ENCODE assay signal across 1 cellular context in the genomic region with DNA sequence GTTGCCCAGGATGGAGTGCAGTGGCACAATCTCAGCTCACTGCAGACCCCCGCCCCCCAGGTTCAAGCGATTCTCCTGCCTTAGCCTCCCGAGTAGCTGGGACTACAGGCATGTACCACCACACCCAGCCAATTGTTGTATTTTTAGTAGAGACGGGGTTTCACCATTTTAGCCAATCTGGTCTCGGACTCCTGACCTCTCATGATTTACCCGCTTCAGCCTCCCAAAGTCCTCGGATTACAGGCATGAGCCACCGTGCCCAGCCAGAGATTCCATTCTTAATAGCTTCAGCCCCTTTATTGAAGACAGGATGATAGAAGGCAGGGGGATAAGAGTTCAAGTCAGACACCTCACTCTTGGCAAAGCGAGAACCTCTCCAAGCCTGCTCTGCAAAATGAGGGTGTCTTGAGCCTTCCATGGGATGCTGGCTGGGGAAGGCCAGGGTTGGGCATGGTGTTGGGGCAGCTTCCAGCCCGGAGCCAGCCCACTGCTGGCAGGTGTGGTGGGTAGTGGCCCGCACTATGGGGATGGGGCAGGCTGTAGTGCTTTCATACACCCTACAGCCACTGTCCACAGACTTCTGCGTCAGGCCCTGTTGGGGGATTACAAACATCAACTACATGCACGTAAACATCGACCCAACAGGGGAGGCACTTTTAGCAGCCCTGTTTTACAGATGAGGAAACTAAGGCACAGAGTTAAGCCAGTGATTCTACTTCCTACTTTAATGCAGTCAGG.
TF ChIP-seq lines count a peak whose summit lies in the region.

No MANE protein-coding gene starts in this region.

TF ChIP-seq in HCT116, 20 proteins besides CTCF, POLR2A, EP300 and RAD21 (continued from another document):
- TF ChIP-seq, protein P1, sequence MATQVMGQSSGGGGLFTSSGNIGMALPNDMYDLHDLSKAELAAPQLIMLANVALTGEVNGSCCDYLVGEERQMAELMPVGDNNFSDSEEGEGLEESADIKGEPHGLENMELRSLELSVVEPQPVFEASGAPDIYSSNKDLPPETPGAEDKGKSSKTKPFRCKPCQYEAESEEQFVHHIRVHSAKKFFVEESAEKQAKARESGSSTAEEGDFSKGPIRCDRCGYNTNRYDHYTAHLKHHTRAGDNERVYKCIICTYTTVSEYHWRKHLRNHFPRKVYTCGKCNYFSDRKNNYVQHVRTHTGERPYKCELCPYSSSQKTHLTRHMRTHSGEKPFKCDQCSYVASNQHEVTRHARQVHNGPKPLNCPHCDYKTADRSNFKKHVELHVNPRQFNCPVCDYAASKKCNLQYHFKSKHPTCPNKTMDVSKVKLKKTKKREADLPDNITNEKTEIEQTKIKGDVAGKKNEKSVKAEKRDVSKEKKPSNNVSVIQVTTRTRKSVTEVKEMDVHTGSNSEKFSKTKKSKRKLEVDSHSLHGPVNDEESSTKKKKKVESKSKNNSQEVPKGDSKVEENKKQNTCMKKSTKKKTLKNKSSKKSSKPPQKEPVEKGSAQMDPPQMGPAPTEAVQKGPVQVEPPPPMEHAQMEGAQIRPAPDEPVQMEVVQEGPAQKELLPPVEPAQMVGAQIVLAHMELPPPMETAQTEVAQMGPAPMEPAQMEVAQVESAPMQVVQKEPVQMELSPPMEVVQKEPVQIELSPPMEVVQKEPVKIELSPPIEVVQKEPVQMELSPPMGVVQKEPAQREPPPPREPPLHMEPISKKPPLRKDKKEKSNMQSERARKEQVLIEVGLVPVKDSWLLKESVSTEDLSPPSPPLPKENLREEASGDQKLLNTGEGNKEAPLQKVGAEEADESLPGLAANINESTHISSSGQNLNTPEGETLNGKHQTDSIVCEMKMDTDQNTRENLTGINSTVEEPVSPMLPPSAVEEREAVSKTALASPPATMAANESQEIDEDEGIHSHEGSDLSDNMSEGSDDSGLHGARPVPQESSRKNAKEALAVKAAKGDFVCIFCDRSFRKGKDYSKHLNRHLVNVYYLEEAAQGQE (IDR thresholded peaks at IDR 0.05; ENCODE audit: low read depth) = no peak
- no peak for TF ChIP-seq SP1 (IDR thresholded peaks at IDR 0.05; ENCODE audit: low read depth)
TF ChIP-seq in HCT116: peak in this region for 0.
